18 cellular contexts compared by ENCODE assay signal in the genomic region with DNA sequence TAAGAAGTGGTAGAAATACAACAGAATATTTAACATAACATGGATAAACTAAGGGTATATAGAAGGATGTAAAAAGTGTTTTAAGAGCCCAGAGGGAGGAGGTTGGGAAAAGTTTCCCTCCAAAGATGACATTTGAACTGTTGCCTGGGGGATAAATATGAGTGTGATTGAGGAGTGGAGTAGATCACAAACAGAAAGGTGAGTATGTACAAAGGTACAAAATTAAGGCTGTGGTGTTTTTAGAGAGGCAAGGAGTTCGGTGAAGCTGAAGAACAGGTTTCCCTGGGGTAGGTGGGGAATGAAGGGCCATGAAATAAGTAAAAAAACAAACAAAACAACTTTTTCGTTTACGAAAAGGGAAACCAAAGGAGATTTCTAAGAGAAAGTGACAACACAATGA.
DNase-seq lines count a peak whose midpoint lies in the region; TF ChIP-seq lines count a peak whose summit lies in the region.
"Had no signal": no experiment of that assay in that cellular context is flagged by ENCODE, and none has a peak within 500 bp of the region (broad histone marks: within the 10 kb centered on the region; RNA-seq: fewer than 3 reads in every experiment).

No MANE protein-coding gene starts in this region.

- H3K36me3 ChIP-seq in hepatocyte (replicated peaks; ENCODE audit: insufficient read depth, low read depth): no peaks in the 10 kb centered on the region
- H3K36me3 ChIP-seq in prostate gland: no peaks in the 10 kb centered on the region
- H3K36me3 ChIP-seq: Peyer's patch had no signal

- H3K4me1 ChIP-seq in hepatocyte (ENCODE audit: insufficient read depth) (peaks cover 21% of the 10 kb centered on the region), prostate gland (replicated peaks) (no peaks in the 10 kb centered on the region)
- H3K4me1 ChIP-seq: Peyer's patch had no signal

- peak overlapping the region; percentile 7 for H3K4me2 ChIP-seq in hepatocyte
- H3K4me2 ChIP-seq: SK-N-SH had no signal

- no peaks in the 10 kb centered on the region for H3K9me3 Mint-ChIP-seq in activated naive CD4-positive, alpha-beta T cell treated with anti-CD3 and anti-CD28 coated beads for 36 hours
- H3K9me3 Mint-ChIP-seq: H9 had no signal

- TF ChIP-seq CTCF in hepatocyte (IDR thresholded peaks at IDR 0.05; ENCODE audit: poor library complexity) (no peak), prostate gland (IDR thresholded peaks at IDR 0.05) (no peak)

- intact Hi-C loops in prostate gland (cut with DNase I): no loop called here
- intact Hi-C loops in activated naive CD4-positive, alpha-beta T cell treated with anti-CD3 and anti-CD28 coated beads for 36 hours (cut with micrococcal nuclease): no loop called here

- no peaks in the 10 kb centered on the region for H3K27me3 ChIP-seq in hepatocyte
- no peaks in the 10 kb centered on the region for H3K27me3 ChIP-seq in prostate gland (replicated peaks; ENCODE audit: insufficient read depth)
- H3K27me3 ChIP-seq: Peyer's patch had no signal

- H3K9me3 ChIP-seq in hepatocyte (ENCODE audit: low read depth) (no peaks in the 10 kb centered on the region), prostate gland (no peaks in the 10 kb centered on the region)
- H3K9me3 ChIP-seq: Peyer's patch, SK-N-SH had no signal

- WGBS in hepatocyte (ENCODE audit: low lambda C conversion rate, missing lambda C conversion rate): 61% methylated on average over 3 of the region's 3 CpGs
- 24% methylated on average over 3 of the region's 3 CpGs for WGBS in prostate gland

- H2AFZ ChIP-seq in hepatocyte: no peak overlapping the region

- DNase-seq in G401 (ENCODE audit: low spot score): peak; percentile 57
- peak; percentile 39 for DNase-seq in NCI-H748 treated with DMSO at 0.1 percent for 48 hours (lab: John Stamatoyannopoulos, UW)
- DNase-seq in hepatocyte (ENCODE audit: low spot score): no peak
- DNase-seq in prostate gland (ENCODE audit: low spot score): no peak
- no peak for DNase-seq in activated naive CD4-positive, alpha-beta T cell treated with anti-CD3 and anti-CD28 coated beads for 36 hours
- no peak for DNase-seq in stimulated activated CD4-positive, alpha-beta T cell treated with anti-CD3 and anti-CD28 coated beads, Interleukin-4, amount 100 ng/mL, for 1 hour
- no peak for DNase-seq in activated T-cell treated with anti-CD3 and anti-CD28 coated beads for 4 hours
- DNase-seq: CD4-positive, CD25-positive, alpha-beta regulatory T cell; DMS79; H9; MM.1S; NCI-H1105 treated with DMSO at 0.1 percent for 48 hours; NCI-H187 treated with DMSO at 0.1 percent for 48 hours; NCI-H2171; NCI-H446 treated with DMSO at 0.1 percent for 48 hours; Peyer's patch; SK-N-SH had no signal

- no peaks in the 10 kb centered on the region for H3K9me2 ChIP-seq in hepatocyte (replicated peaks; ENCODE audit: insufficient read depth)
- H3K9me2 ChIP-seq: SK-N-SH had no signal

- CTCF ChIA-PET in activated naive CD4-positive, alpha-beta T cell treated with anti-CD3 and anti-CD28 coated beads for 36 hours (lab: Charles Lee): interaction anchor here (1.0 kb wide), 1 partner anchor 127 kb away, joined by 3 read pairs; no protein-coding TSS in a partner anchor

- H3K36me3 Mint-ChIP-seq in activated naive CD4-positive, alpha-beta T cell treated with anti-CD3 and anti-CD28 coated beads for 36 hours (ENCODE audit: low read depth): no peaks in the 10 kb centered on the region
- H3K36me3 Mint-ChIP-seq: CD4-positive, CD25-positive, alpha-beta regulatory T cell had no signal

- no peak for TF ChIP-seq POLR2A in prostate gland (IDR thresholded peaks at IDR 0.05)

- in situ Hi-C loops in G401 (cut with HindIII; ENCODE audit: low sequenced_read_pairs): no loop called here

- no peaks in the 10 kb centered on the region for H3K27me3 Mint-ChIP-seq in activated naive CD4-positive, alpha-beta T cell treated with anti-CD3 and anti-CD28 coated beads for 36 hours (ENCODE audit: low read depth)

- H3K27ac ChIP-seq in hepatocyte (peak overlapping the region; percentile 38), prostate gland (peak overlapping the region; percentile 4 to 6)
- H3K27ac ChIP-seq: Peyer's patch had no signal

- H3K79me2 ChIP-seq in hepatocyte: no peaks in the 10 kb centered on the region

- H3K4me3 ChIP-seq in hepatocyte (no peak overlapping the region), prostate gland (no peak overlapping the region)
- H3K4me3 ChIP-seq: Peyer's patch had no signal

- no peaks in the 10 kb centered on the region for H3K4me1 Mint-ChIP-seq in activated naive CD4-positive, alpha-beta T cell treated with anti-CD3 and anti-CD28 coated beads for 36 hours (ENCODE audit: low read depth)
- H3K4me1 Mint-ChIP-seq: CD4-positive, CD25-positive, alpha-beta regulatory T cell had no signal

- no peak overlapping the region for H3K27ac Mint-ChIP-seq in activated naive CD4-positive, alpha-beta T cell treated with anti-CD3 and anti-CD28 coated beads for 36 hours
- H3K27ac Mint-ChIP-seq: B cell; CD4-positive, CD25-positive, alpha-beta regulatory T cell had no signal

- no peaks in the 10 kb centered on the region for H4K20me1 ChIP-seq in hepatocyte (ENCODE audit: insufficient read depth, poor library complexity, severe bottlenecking)

- no peak overlapping the region for H3K4me3 Mint-ChIP-seq in activated naive CD4-positive, alpha-beta T cell treated with anti-CD3 and anti-CD28 coated beads for 36 hours
- H3K4me3 Mint-ChIP-seq: B cell; CD4-positive, CD25-positive, alpha-beta regulatory T cell; H9 had no signal

Comparison
In these comparisons a context has a peak if more than half of its experiments do, and no peak if none do; other contexts are left out.
1. DNase-seq: peak in G401 (single experiment) and NCI-H748 treated with DMSO at 0.1 percent for 48 hours (single experiment); none in hepatocyte (single experiment), prostate gland (single experiment), activated naive CD4-positive, alpha-beta T cell treated with anti-CD3 and anti-CD28 coated beads for 36 hours (single experiment), stimulated activated CD4-positive, alpha-beta T cell treated with anti-CD3 and anti-CD28 coated beads, Interleukin-4, amount 100 ng/mL, for 1 hour (single experiment) and activated T-cell treated with anti-CD3 and anti-CD28 coated beads for 4 hours (single experiment).